Comparison of ENCODE assay signal across 19 cellular contexts in the genomic region with DNA sequence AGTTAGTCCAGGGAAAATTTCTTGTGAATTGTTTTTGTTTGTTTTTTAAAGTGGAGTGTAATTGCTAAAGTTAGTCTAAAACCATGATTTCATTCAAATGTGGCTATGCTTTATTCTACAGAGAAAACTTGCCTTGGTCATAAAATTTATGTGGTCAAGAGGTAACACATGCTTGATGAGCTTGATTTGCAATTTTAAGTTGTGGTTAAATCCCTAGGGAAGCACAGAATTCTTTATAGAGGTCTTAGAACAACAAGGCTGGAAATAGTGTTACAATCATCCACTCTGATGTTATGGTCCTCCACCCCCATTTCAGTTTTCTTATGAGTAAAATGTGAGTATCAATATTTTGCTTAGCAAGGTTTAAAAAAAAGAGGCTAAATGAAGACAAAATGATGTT.
"Had no signal": no experiment of that assay in that cellular context is flagged by ENCODE, and none has a peak within 500 bp of the region (broad histone marks: within the 10 kb centered on the region; RNA-seq: fewer than 3 reads in every experiment).

No MANE protein-coding gene starts in this region.

- H3K36me3 Mint-ChIP-seq: IgD-negative memory B cell had no signal

- DNase-seq: MG63, NCI-H1092, NCI-H1105 treated with DMSO at 0.1 percent for 48 hours, NCI-H1417 treated with DMSO at 0.1 percent for 48 hours, NCI-H146, NCI-H1694 treated with DMSO at 0.1 percent for 48 hours, NCI-H1930, NCI-H2081, NCI-H2107, NCI-H2227 treated with DMSO at 0.1 percent for 48 hours, NCI-H446, NCI-H510A, NCI-H524 treated with DMSO at 0.1 percent for 48 hours, NCI-H774, SHP77 treated with DMSO at 0.1 percent for 48 hours had no signal

- H3K4me3 Mint-ChIP-seq: IgD-negative memory B cell had no signal

- H3K27ac Mint-ChIP-seq: IgD-negative memory B cell had no signal

- H3K4me3 ChIP-seq: K562, MG63, SJCRH30 had no signal

- ATAC-seq: K562, SK-N-SH treated with all-trans-retinoic acid at 6 μM for 48 hours had no signal

- H3K4me1 Mint-ChIP-seq: IgD-negative memory B cell had no signal

- H3K27me3 Mint-ChIP-seq: IgD-negative memory B cell had no signal
